17 cellular contexts compared by ENCODE assay signal in the genomic region with DNA sequence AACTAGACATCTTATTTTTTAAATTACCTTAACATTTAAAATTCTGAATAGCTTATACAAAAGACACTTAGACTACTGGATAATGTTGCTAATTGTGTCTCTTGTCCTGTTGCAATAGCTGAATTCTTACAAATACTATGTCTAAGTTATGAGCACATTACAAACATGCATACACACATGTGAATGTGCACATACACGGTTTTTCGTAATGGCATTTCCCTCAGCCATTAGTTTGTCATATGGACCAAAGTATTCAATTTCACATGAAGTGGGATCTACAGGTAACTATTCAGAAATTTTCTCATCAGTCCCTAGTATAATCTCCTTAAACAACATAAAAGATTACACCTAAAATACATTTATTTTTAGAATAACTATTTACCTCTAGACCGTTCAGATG.
DNase-seq lines count a peak whose midpoint lies in the region; ATAC-seq, FAIRE-seq and TF ChIP-seq lines count a peak whose summit lies in the region.
"Had no signal": no experiment of that assay in that cellular context is flagged by ENCODE, and none has a peak within 500 bp of the region (broad histone marks: within the 10 kb centered on the region; RNA-seq: fewer than 3 reads in every experiment).

No MANE protein-coding gene starts in this region.

- no peak for ATAC-seq in right cardiac atrium
- ATAC-seq: stimulated activated effector memory CD8-positive, alpha-beta T cell treated with anti-CD3 and anti-CD28 coated beads, Interleukin-12 subunit alpha, Interleukin-12 subunit beta, amount 100 ng/mL, for 72 hours had no signal

- intact Hi-C loops in left ventricle myocardium inferior (cut with micrococcal nuclease): no loop called here
- intact Hi-C loops in right cardiac atrium (cut with DNase I): no loop called here
- intact Hi-C loops in endothelial cell of umbilical vein (cut with micrococcal nuclease): loop anchor here (1.0 to 5.0 kb wide), 13 partner anchors 7 to 1550 kb away; a partner anchor contains a TSS
- intact Hi-C loops in thyroid gland (cut with DNase I): no loop called here

- POLR2A ChIA-PET in endothelial cell of umbilical vein (lab: Charles Lee): no interaction called here

- H2BK5ac ChIP-seq in neuronal stem cell (ENCODE audit: low read length): no peak overlapping the region

- H3K14ac ChIP-seq in neuronal stem cell (ENCODE audit: low read length): no peak overlapping the region

- no peak overlapping the region for H4K91ac ChIP-seq in neuronal stem cell (ENCODE audit: low read depth, low read length, poor library complexity)

- H4K8ac ChIP-seq in neuronal stem cell (ENCODE audit: low read depth, low read length): no peak overlapping the region

- no peak for DNase-seq in left ventricle myocardium inferior
- DNase-seq in right cardiac atrium: no peak
- no peak for DNase-seq in endothelial cell of umbilical vein (ENCODE audit: low read depth, low spot score)
- DNase-seq in neuronal stem cell (ENCODE audit: low spot score): no peak
- no peak for DNase-seq in amniotic stem cell (lab: John Stamatoyannopoulos, UW)
- DNase-seq in small intestine: no peak
- DNase-seq in thyroid gland: no peak
- no peak for DNase-seq in kidney glomerular epithelial cell (lab: John Stamatoyannopoulos, UW)
- DNase-seq: activated gamma-delta T cell treated with Interleukin-2 at 50 U/mL for 16 hours; erythroblast; GOT3; NCI-H1105; stimulated activated CD4-positive, alpha-beta T cell treated with anti-CD3 and anti-CD28 coated beads, Interleukin-4, amount 100 ng/mL, for 24 hours had no signal

- H3K79me2 ChIP-seq in endothelial cell of umbilical vein (ENCODE audit: control insufficient read depth, insufficient read depth, low read length): no peaks in the 10 kb centered on the region

- dilution Hi-C loops in endothelial cell of umbilical vein (cut with MboI; ENCODE audit: extremely low pct_ligation_motif_present, low sequenced_read_pairs): no loop called here

- H3K4me3 ChIP-seq in left ventricle myocardium inferior (no peak overlapping the region), right cardiac atrium (ENCODE audit: low read length) (no peak overlapping the region), endothelial cell of umbilical vein (replicated peaks in 1 of 3; ENCODE audit: insufficient read depth in 1 of 3, low read depth in 1 of 3, low read length in 3 of 3) (no peak overlapping the region), neuronal stem cell (ENCODE audit: low read length in 2 of 2) (no peak overlapping the region), small intestine (ENCODE audit: low read depth in 1 of 2, low read length in 2 of 2) (no peak overlapping the region), thyroid gland (replicated peaks in 1 of 3) (no peak overlapping the region)
- H3K4me3 ChIP-seq: cardiac muscle cell, mucosa of descending colon had no signal

- BruUV-seq in endothelial cell of umbilical vein (replicated peaks; lab: Mats Ljungman, UMichigan): TSS peak; percentile 81

- no peak overlapping the region for H3K4ac ChIP-seq in neuronal stem cell (ENCODE audit: low read length)

- no peak overlapping the region for H2BK12ac ChIP-seq in neuronal stem cell (ENCODE audit: low read length)

- peak overlapping the region; percentile 80 for H3K27ac ChIP-seq in left ventricle myocardium inferior (replicated peaks)
- no peak overlapping the region for H3K27ac ChIP-seq in right cardiac atrium (ENCODE audit: low read length)
- peak overlapping the region; percentile 98 for H3K27ac ChIP-seq in endothelial cell of umbilical vein (ENCODE audit: insufficient read depth, low read depth, low read length)
- H3K27ac ChIP-seq in neuronal stem cell (replicated peaks; ENCODE audit: low read length): no peak overlapping the region
- no peak overlapping the region for H3K27ac ChIP-seq in small intestine (ENCODE audit: low read depth in 1 of 2, low read length in 1 of 2)
- H3K27ac ChIP-seq in thyroid gland: peak overlapping the region in 1 of 3 donors; percentile 74

- H3K79me1 ChIP-seq in neuronal stem cell (ENCODE audit: low read depth, low read length): no peaks in the 10 kb centered on the region

- H3K9me1 ChIP-seq in endothelial cell of umbilical vein (replicated peaks; ENCODE audit: control insufficient read depth, extremely low read depth, insufficient read depth, low read length): no peaks in the 10 kb centered on the region

- 74% methylated on average over 3 of the region's 3 CpGs for WGBS in right cardiac atrium
- WGBS in neuronal stem cell (ENCODE audit: extremely low coverage in 2 of 2, insufficient read length in 2 of 2, insufficient replicate concordance in 1 of 2), 2 donors: no CpG with 5 or more reads among the region's 3 CpGs
- 81 to 83% (median 82%) methylated on average over 3 of the region's 3 CpGs for WGBS in small intestine, 3 donors
- 89 to 92% methylated on average over 3 of the region's 3 CpGs for WGBS in thyroid gland, 2 donors

- H3K4me2 ChIP-seq in endothelial cell of umbilical vein (ENCODE audit: insufficient read depth, low read length) (peak overlapping the region; percentile 63), neuronal stem cell (ENCODE audit: insufficient read depth, low read length, poor library complexity, severe bottlenecking) (no peak overlapping the region)

- H2AFZ ChIP-seq in endothelial cell of umbilical vein (ENCODE audit: low read depth, low read length) (no peak overlapping the region), neuronal stem cell (ENCODE audit: low read length) (peak overlapping the region; percentile 77)

- CTCF ChIA-PET in endothelial cell of umbilical vein (lab: Charles Lee): interaction anchor here (1.2 to 1.7 kb wide), 6 partner anchors 22 to 280 kb away, joined by 3 to 6 read pairs (median 4); no protein-coding TSS in a partner anchor

- H4K20me1 ChIP-seq in endothelial cell of umbilical vein (replicated peaks; ENCODE audit: control insufficient read depth, extremely low read depth, insufficient read depth, low read length): no peaks in the 10 kb centered on the region

- FAIRE-seq in endothelial cell of umbilical vein (lab: Jason Lieb, UNC) (no peak), small intestine (lab: Jason Lieb, UNC) (no peak)
- FAIRE-seq: A204.1 had no signal

- no peaks in the 10 kb centered on the region for H3K27me3 ChIP-seq in left ventricle myocardium inferior (ENCODE audit: low read depth)
- no peaks in the 10 kb centered on the region for H3K27me3 ChIP-seq in right cardiac atrium (ENCODE audit: control insufficient read depth, insufficient read depth)
- no peaks in the 10 kb centered on the region for H3K27me3 ChIP-seq in endothelial cell of umbilical vein (ENCODE audit: control insufficient read depth in 2 of 2, insufficient read depth in 2 of 2, low read length in 2 of 2)
- no peaks in the 10 kb centered on the region for H3K27me3 ChIP-seq in neuronal stem cell (ENCODE audit: control insufficient read depth in 3 of 3, insufficient read depth in 3 of 3, low read depth in 1 of 3, low read length in 3 of 3)
- no peaks in the 10 kb centered on the region for H3K27me3 ChIP-seq in small intestine (ENCODE audit: control insufficient read depth in 2 of 2, insufficient read depth in 2 of 2, low read length in 2 of 2)
- H3K27me3 ChIP-seq in thyroid gland: no peaks in the 10 kb centered on the region
- H3K27me3 ChIP-seq: cardiac muscle cell had no signal

- H3K9ac ChIP-seq in endothelial cell of umbilical vein (replicated peaks; ENCODE audit: extremely low read depth, insufficient read depth, low read length) (peak overlapping the region; percentile 75), neuronal stem cell (ENCODE audit: low read depth, low read length, poor library complexity) (no peak overlapping the region)

- H3K36me3 ChIP-seq in left ventricle myocardium inferior (no peaks in the 10 kb centered on the region), endothelial cell of umbilical vein (ENCODE audit: control insufficient read depth in 2 of 2, extremely low read depth in 1 of 2, insufficient read depth in 2 of 2, low read length in 2 of 2) (no peaks in the 10 kb centered on the region), neuronal stem cell (replicated peaks in 1 of 2; ENCODE audit: control insufficient read depth in 2 of 2, insufficient read depth in 2 of 2, low read length in 2 of 2) (no peaks in the 10 kb centered on the region), small intestine (ENCODE audit: control insufficient read depth in 2 of 2, insufficient read depth in 2 of 2, low read length in 2 of 2) (no peaks in the 10 kb centered on the region), thyroid gland (no peaks in the 10 kb centered on the region)
- H3K36me3 ChIP-seq: cardiac muscle cell had no signal

- H2BK15ac ChIP-seq in neuronal stem cell (ENCODE audit: low read length): no peak overlapping the region

- H3K9me3 ChIP-seq in left ventricle myocardium inferior (replicated peaks): no peaks in the 10 kb centered on the region
- H3K9me3 ChIP-seq in right cardiac atrium (ENCODE audit: control insufficient read depth, low read length): no peaks in the 10 kb centered on the region
- H3K9me3 ChIP-seq in endothelial cell of umbilical vein (replicated peaks; ENCODE audit: control insufficient read depth, insufficient read depth, low read length): no peaks in the 10 kb centered on the region
- H3K9me3 ChIP-seq in neuronal stem cell (replicated peaks in 1 of 2; ENCODE audit: control insufficient read depth in 2 of 2, insufficient read depth in 1 of 2, low read depth in 1 of 2, low read length in 2 of 2): peaks cover 2 to 30% of the 10 kb centered on the region in 2 donors
- H3K9me3 ChIP-seq in small intestine (ENCODE audit: control insufficient read depth, low read depth): no peaks in the 10 kb centered on the region
- no peaks in the 10 kb centered on the region for H3K9me3 ChIP-seq in thyroid gland
- H3K9me3 ChIP-seq: mucosa of descending colon had no signal

- TF ChIP-seq POLR2A in endothelial cell of umbilical vein (IDR thresholded peaks at IDR 0.05; ENCODE audit: low read depth, low read length) (no peak), thyroid gland (IDR thresholded peaks at IDR 0.05) (no peak)

- TF ChIP-seq CTCF in left ventricle myocardium inferior (IDR thresholded peaks at IDR 0.05; ENCODE audit: borderline replicate concordance): no peak
- TF ChIP-seq CTCF in endothelial cell of umbilical vein (IDR thresholded peaks at IDR 0.05; ENCODE audit: extremely low read depth in 1 of 2, insufficient read depth in 1 of 2, low read depth in 1 of 2, low read length in 2 of 2): no peak
- TF ChIP-seq CTCF in thyroid gland (IDR thresholded peaks at IDR 0.05): no peak

- H3K4me1 ChIP-seq in left ventricle myocardium inferior (peaks cover 16% of the 10 kb centered on the region), right cardiac atrium (ENCODE audit: control insufficient read depth, insufficient read depth, low read length) (no peaks in the 10 kb centered on the region), endothelial cell of umbilical vein (ENCODE audit: control insufficient read depth, extremely low read depth, insufficient read depth, low read length) (peaks cover 55% of the 10 kb centered on the region), neuronal stem cell (ENCODE audit: control insufficient read depth in 2 of 2, insufficient read depth in 1 of 2, low read depth in 1 of 2, low read length in 2 of 2) (peaks cover 0 to 21% of the 10 kb centered on the region in 2 donors), small intestine (ENCODE audit: control insufficient read depth in 2 of 2, insufficient read depth in 1 of 2, low read depth in 1 of 2, low read length in 1 of 2) (no peaks in the 10 kb centered on the region), thyroid gland (no peaks in the 10 kb centered on the region)

- no peak overlapping the region for H2AK5ac ChIP-seq in neuronal stem cell (ENCODE audit: low read depth, low read length)

- H2BK120ac ChIP-seq in neuronal stem cell (ENCODE audit: low read depth, low read length): no peak overlapping the region

- H3K18ac ChIP-seq in neuronal stem cell (ENCODE audit: low read length): no peak overlapping the region

- no peak overlapping the region for H3K23ac ChIP-seq in neuronal stem cell (ENCODE audit: low read depth, low read length, poor library complexity)

Comparison
In these comparisons a context has a peak if more than half of its experiments do, and no peak if none do; other contexts are left out.
1. H3K27ac ChIP-seq: peak in left ventricle myocardium inferior (single experiment) and endothelial cell of umbilical vein (single experiment); none in right cardiac atrium (single experiment), neuronal stem cell (single experiment) and small intestine (0 of 2).